ENCODE assay signal across 1 cellular context in the genomic region with DNA sequence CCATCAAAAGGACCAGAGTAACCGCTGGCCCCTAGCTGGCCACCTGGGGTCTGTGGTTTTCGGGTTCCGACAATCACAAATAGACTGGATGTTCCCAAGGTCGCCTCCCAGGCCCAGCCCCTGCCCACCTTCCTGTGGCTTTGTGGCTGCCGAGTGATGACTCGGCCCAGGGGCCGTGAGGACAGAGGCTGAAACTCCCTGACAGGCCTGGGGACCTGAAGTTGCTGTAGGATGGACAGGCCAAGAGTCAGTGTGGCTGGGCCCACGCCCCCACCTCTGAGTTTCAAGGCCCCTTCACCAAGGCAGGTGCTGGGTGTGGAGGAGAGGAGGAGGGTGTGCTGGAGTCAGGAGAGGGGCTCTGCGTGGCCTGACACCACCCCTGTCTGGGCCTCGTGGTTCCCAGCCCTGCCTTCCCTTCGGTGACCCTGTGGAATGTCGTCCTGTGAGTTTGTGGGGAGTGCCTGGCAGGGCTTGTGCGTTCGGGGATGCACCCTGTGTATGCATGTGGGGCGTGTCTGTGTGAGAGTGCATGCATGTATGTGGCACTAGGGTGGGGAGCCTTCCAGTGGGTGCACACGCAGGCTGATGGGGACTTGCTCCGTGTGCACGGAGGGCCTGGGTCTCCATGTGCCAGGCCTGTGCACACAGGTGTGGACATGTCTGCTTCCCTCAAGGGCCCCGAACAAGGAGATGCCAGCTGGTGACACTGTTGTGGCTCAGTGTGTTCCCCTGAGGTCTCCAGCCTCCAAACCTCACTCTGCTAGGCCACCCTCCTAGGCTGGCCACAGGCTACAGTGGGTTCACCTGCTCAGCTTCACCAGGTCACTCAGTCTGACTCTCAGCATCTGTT.
TF ChIP-seq lines count a peak whose summit lies in the region.

No MANE protein-coding gene starts in this region.

TF ChIP-seq in K562, 482 proteins besides CTCF, POLR2A, EP300 and RAD21:
- TF ChIP-seq ZNF764 (CRISPR knock-in tag; IDR thresholded peaks at IDR 0.05; ENCODE audit: low read depth) (no peak), TFAP4 (CRISPR knock-in tag; IDR thresholded peaks at IDR 0.05; ENCODE audit: borderline replicate concordance) (peak; percentile 19; the same call in 1 of the 2 replicates)
